Comparison of ENCODE assay signal across 27 cellular contexts in genomic region chr19:3961007-3961406, GRCh38. TPM values are rescaled to one million over a fixed set of nuclear protein-coding genes. Genes with fewer than 3 reads are reported as not detected.
DNase-seq lines count a peak whose midpoint lies in the region; ATAC-seq and TF ChIP-seq lines count a peak whose summit lies in the region.
"Had no signal": no experiment of that assay in that cellular context is flagged by ENCODE, and none has a peak within 500 bp of the region (broad histone marks: within the 10 kb centered on the region; RNA-seq: fewer than 3 reads in every experiment).

No MANE protein-coding gene starts in this region.

- TF ChIP-seq EP300 in gastroesophageal sphincter (IDR thresholded peaks at IDR 0.05): no peak

- TF ChIP-seq POLR2A in gastroesophageal sphincter (IDR thresholded peaks at IDR 0.05): no peak

- DNase-seq in heart right ventricle (no peak), left cardiac atrium (no peak), psoas muscle (no peak)
- no peak for DNase-seq in activated naive CD4-positive, alpha-beta T cell (lab: John Stamatoyannopoulos, UW)
- DNase-seq: CD4-positive, CD25-positive, alpha-beta regulatory T cell; DMS153; DND-41; GOT3; HFFc6; NCI-H1048; NCI-H1417 treated with DMSO at 0.1 percent for 48 hours; NCI-H187; NCI-H2081 treated with DMSO at 0.1 percent for 48 hours; NCI-H2171; NCI-H226; NCI-H510A; NCI-H69; Peyer's patch; SK-N-SH had no signal

- H3K36me3 ChIP-seq in heart right ventricle: peaks cover 16 to 100% (median 65%) of the 10 kb centered on the region in 9 donors
- H3K36me3 ChIP-seq in gastroesophageal sphincter: peaks cover 0 to 100% of the 10 kb centered on the region in 2 donors
- H3K36me3 ChIP-seq in psoas muscle (ENCODE audit: insufficient read depth in 1 of 2, low read depth in 1 of 2): peaks cover 12 to 94% of the 10 kb centered on the region in 2 donors

- intact Hi-C loops in heart right ventricle (cut with DNase I) (no loop called here), left cardiac atrium (cut with DNase I) (loop anchor here in 1 of 2 donors (10.0 kb wide), 1 partner anchor 196 kb away; the partner anchor contains the start of genes APBA3 and MRPL54), psoas muscle (cut with DNase I) (no loop called here)

- peaks cover 0 to 29% (median 8%) of the 10 kb centered on the region in 9 donors for H3K4me1 ChIP-seq in heart right ventricle
- peaks cover 0 to 40% (median 2%) of the 10 kb centered on the region in 3 donors for H3K4me1 ChIP-seq in gastroesophageal sphincter
- peaks cover 22% of the 10 kb centered on the region for H3K4me1 ChIP-seq in psoas muscle
- H3K4me1 ChIP-seq: HAP-1 had no signal

- H3K9me3 ChIP-seq in heart right ventricle: no peaks in the 10 kb centered on the region
- no peaks in the 10 kb centered on the region for H3K9me3 ChIP-seq in gastroesophageal sphincter
- no peaks in the 10 kb centered on the region for H3K9me3 ChIP-seq in psoas muscle
- H3K9me3 ChIP-seq: BLaER1, HAP-1, Peyer's patch, SK-N-SH had no signal

- ATAC-seq in heart right ventricle (peak in 1 of 8 donors; percentile 2), left cardiac atrium (no peak), gastroesophageal sphincter (no peak), psoas muscle (no peak), GM19324 (IDR thresholded peaks at IDR 0.05; ENCODE audit: low FRiP score, unreplicated experiment) (no peak), HG03432 (IDR thresholded peaks at IDR 0.05; ENCODE audit: unreplicated experiment) (no peak)

- H3K27ac ChIP-seq in heart right ventricle: peak overlapping the region in 8 of 10 donors; percentile 17 to 83 (median 62)
- H3K27ac ChIP-seq in gastroesophageal sphincter: peak overlapping the region in 3 of 4 donors; percentile 38 to 57 (median 56)
- peak overlapping the region; percentile 50 for H3K27ac ChIP-seq in psoas muscle
- H3K27ac ChIP-seq: BLaER1, Peyer's patch had no signal

- TF ChIP-seq CTCF in heart right ventricle (IDR thresholded peaks at IDR 0.05) (no peak), gastroesophageal sphincter (IDR thresholded peaks at IDR 0.05) (no peak), psoas muscle (IDR thresholded peaks at IDR 0.05) (no peak)

- no peaks in the 10 kb centered on the region for H3K27me3 ChIP-seq in heart right ventricle
- H3K27me3 ChIP-seq in gastroesophageal sphincter: no peaks in the 10 kb centered on the region
- no peaks in the 10 kb centered on the region for H3K27me3 ChIP-seq in psoas muscle (ENCODE audit: insufficient read depth in 3 of 3, low read length in 2 of 3)
- H3K27me3 ChIP-seq: BLaER1, Peyer's patch had no signal

- WGBS in heart right ventricle, 2 donors: 86 to 90% methylated on average over 24 of the region's 24 CpGs
- WGBS in gastroesophageal sphincter (ENCODE audit: low coverage in 1 of 2), 2 donors: no CpG with 5 or more reads among the region's 24 CpGs
- WGBS in psoas muscle, 3 donors: 81 to 93% (median 81%) methylated on average over 24 of the region's 24 CpGs

- H3K4me3 ChIP-seq in heart right ventricle: no peak overlapping the region
- no peak overlapping the region for H3K4me3 ChIP-seq in gastroesophageal sphincter
- H3K4me3 ChIP-seq in psoas muscle: no peak overlapping the region
- H3K4me3 ChIP-seq: BLaER1, HAP-1, Peyer's patch had no signal

RNA-seq across cellular contexts. Expression of gene DAPK3, which starts 9.9 kb away (rescaled TPM):
- total RNA-seq in heart right ventricle: 100 to 1,000 TPM in 5 of 10 donors, 10 to 100 TPM in 5; 72.5 to 222 (median 99.5) TPM
- polyA plus RNA-seq in heart right ventricle: 100 to 1,000 TPM; 140 to 214 TPM
- 10 to 100 TPM; 52.4 to 95.1 TPM for total RNA-seq in left cardiac atrium
- 100 to 1,000 TPM; 192 to 257 (median 235) TPM for total RNA-seq in gastroesophageal sphincter
- 100 to 1,000 TPM in 3 of 4 donors, 10 to 100 TPM in 1; 92.6 to 142 (median 105) TPM for total RNA-seq in psoas muscle
- 100 to 1,000 TPM; 148 to 176 (median 165) TPM for polyA plus RNA-seq in psoas muscle

RNA-seq across cellular contexts. Expression of gene EEF2, which starts 24.3 kb away (rescaled TPM):
- 1,000 to 10,000 TPM; 1,845 to 2,887 (median 2,645) TPM for total RNA-seq in heart right ventricle
- 1,000 to 10,000 TPM in 1 of 2 donors, 100 to 1,000 TPM in 1; 704 to 1,279 TPM for polyA plus RNA-seq in heart right ventricle
- 1,000 to 10,000 TPM; 1,815 to 2,062 TPM for total RNA-seq in left cardiac atrium
- total RNA-seq in gastroesophageal sphincter: 1,000 to 10,000 TPM; 2,212 to 2,463 (median 2,311) TPM
- total RNA-seq in psoas muscle: 1,000 to 10,000 TPM; 2,332 to 3,628 (median 2,726) TPM
- polyA plus RNA-seq in psoas muscle: 1,000 to 10,000 TPM; 1,416 to 1,891 (median 1,484) TPM

RNA-seq across cellular contexts. Expression of gene NMRK2, which starts 28.1 kb away (rescaled TPM):
- 1,000 to 10,000 TPM in 1 of 10 donors, 100 to 1,000 TPM in 9; 241 to 2,570 (median 640) TPM for total RNA-seq in heart right ventricle
- 1,000 to 10,000 TPM; 1,128 to 1,168 TPM for polyA plus RNA-seq in heart right ventricle
- 1,000 to 10,000 TPM; 1,098 to 1,409 TPM for total RNA-seq in left cardiac atrium
- total RNA-seq in gastroesophageal sphincter: 1 to 10 TPM in 2 of 4 donors, under 1 TPM in 1, not detected in 1; 0.69 to 8.6 (median 7.3) TPM
- 100 to 1,000 TPM in 1 of 4 donors, 10 to 100 TPM in 2, 1 to 10 TPM in 1; 9.0 to 755 (median 89.4) TPM for total RNA-seq in psoas muscle
- polyA plus RNA-seq in psoas muscle: 100 to 1,000 TPM in 2 of 3 donors, 10 to 100 TPM in 1; 45.2 to 636 (median 602) TPM
- total RNA-seq: CD4-positive, CD25-positive, alpha-beta regulatory T cell; HFFc6; OCI-LY7; Peyer's patch had no signal
- polyA plus RNA-seq: AG04450; CD4-positive, CD25-positive, alpha-beta regulatory T cell; IgD-negative memory B cell; SK-N-SH had no signal

RNA-seq across cellular contexts. Expression of gene PIAS4, which starts 46.5 kb away (rescaled TPM):
- 10 to 100 TPM; 11.5 to 22.8 (median 14.3) TPM for total RNA-seq in heart right ventricle
- polyA plus RNA-seq in heart right ventricle: 10 to 100 TPM in 1 of 2 donors, 1 to 10 TPM in 1; 8.5 to 10.5 TPM
- total RNA-seq in left cardiac atrium: 10 to 100 TPM; 13.8 to 14.0 TPM
- total RNA-seq in gastroesophageal sphincter: 10 to 100 TPM; 15.3 to 26.4 (median 16.8) TPM
- total RNA-seq in psoas muscle: 10 to 100 TPM; 14.6 to 27.2 (median 17.0) TPM
- 10 to 100 TPM; 12.7 to 21.8 (median 14.6) TPM for polyA plus RNA-seq in psoas muscle
